1 cellular context compared by ENCODE assay signal in genomic region chr12:110699591-110700445, GRCh38.
TF ChIP-seq lines count a peak whose summit lies in the region.

No MANE protein-coding gene starts in this region.

TF ChIP-seq in K562, 482 proteins besides CTCF, POLR2A, EP300 and RAD21 (continued from another document and continues in another):
- TF ChIP-seq MEF2A (IDR thresholded peaks at IDR 0.05; ENCODE audit: control insufficient read depth, low read depth, low read length) (no peak), ATF7 (IDR thresholded peaks at IDR 0.05) (0 out of 2 replicates have a peak, but pooled peaks have one; percentile 25), TOE1 (IDR thresholded peaks at IDR 0.05; ENCODE audit: borderline replicate concordance) (no peak), TOE1 (CRISPR knock-in tag; IDR thresholded peaks at IDR 0.05; ENCODE audit: borderline replicate concordance, low read depth) (no peak), TEAD4 (IDR thresholded peaks at IDR 0.05; ENCODE audit: low read length) (peak; percentile 20; the same call in 1 of the 2 replicates), TEAD4 (CRISPR knock-in tag; IDR thresholded peaks at IDR 0.05; ENCODE audit: borderline replicate concordance) (no peak), SP2 (IDR thresholded peaks at IDR 0.05; ENCODE audit: extremely low read depth, low read depth, low read length, poor library complexity, severe bottlenecking) (no peak), SRSF9 (IDR thresholded peaks at IDR 0.05; ENCODE audit: borderline replicate concordance, low read depth, low read length) (no peak), NFIC (IDR thresholded peaks at IDR 0.05) (peak; percentile 98), ZNF197 (CRISPR knock-in tag; IDR thresholded peaks at IDR 0.05; ENCODE audit: low read depth) (no peak), JUND (IDR thresholded peaks at IDR 0.05; ENCODE audit: borderline replicate concordance, low read depth, low read length) (peak; percentile 47; the same call in 1 of the 2 replicates), JUND (tag; IDR thresholded peaks at IDR 0.05; ENCODE audit: borderline replicate concordance, low read depth, low read length) (no peak; the same call in 2 of the 3 replicates), RFX7 (CRISPR knock-in tag; IDR thresholded peaks at IDR 0.05) (no peak), E2F1 (CRISPR knock-in tag; IDR thresholded peaks at IDR 0.05) (0 out of 2 replicates have a peak, but pooled peaks have one; percentile 49), GATA2 (CRISPR knock-in tag; IDR thresholded peaks at IDR 0.05) (peak; percentile 57), EP400 (IDR thresholded peaks at IDR 0.05) (peak; percentile 17; the same call in 1 of the 2 replicates), RREB1 (CRISPR knock-in tag; IDR thresholded peaks at IDR 0.05) (peak; percentile 26; the same call in 1 of the 2 replicates), TFAP4 (CRISPR knock-in tag; IDR thresholded peaks at IDR 0.05; ENCODE audit: borderline replicate concordance) (no peak), ZBTB2 (IDR thresholded peaks at IDR 0.05) (no peak), SIX5 (IDR thresholded peaks at IDR 0.05; ENCODE audit: borderline replicate concordance in 1 of 2, insufficient read depth in 1 of 2, low read depth in 1 of 2, low read length in 2 of 2) (no peak), CCNT2 (IDR thresholded peaks at IDR 0.05; ENCODE audit: borderline replicate concordance, extremely low read depth, insufficient read length, low read depth, low read length) (peak; percentile 45), KDM2B (CRISPR knock-in tag; IDR thresholded peaks at IDR 0.05) (no peak), ZNF395 (CRISPR knock-in tag; IDR thresholded peaks at IDR 0.05) (no peak), MGA (IDR thresholded peaks at IDR 0.05) (peak; percentile 62), GMEB1 (CRISPR knock-in tag; IDR thresholded peaks at IDR 0.05) (peak; percentile 20; the same call in 1 of the 2 replicates), GTF2B (IDR thresholded peaks at IDR 0.05; ENCODE audit: extremely low read depth, insufficient read length) (no peak), CTBP1 (IDR thresholded peaks at IDR 0.05; ENCODE audit: borderline replicate concordance) (peak; percentile 88), SMAD1 (IDR thresholded peaks at IDR 0.05; ENCODE audit: low read depth, low read length, partially characterized antibody) (peak; percentile 51), KLF1 (tag; IDR thresholded peaks at IDR 0.05) (no peak)
